ENCODE assay signal across 24 cellular contexts in genomic region chr14:42424501-42424900, GRCh38.
"Had no signal": no experiment of that assay in that cellular context is flagged by ENCODE, and none has a peak within 500 bp of the region (broad histone marks: within the 10 kb centered on the region; RNA-seq: fewer than 3 reads in every experiment).

No MANE protein-coding gene starts in this region.

- H3K4me3 ChIP-seq: body of pancreas, dorsolateral prefrontal cortex, esophagus squamous epithelium, lung, spleen, upper lobe of left lung had no signal

- H3K4me1 Mint-ChIP-seq: activated naive CD8-positive, alpha-beta T cell treated with anti-CD3 and anti-CD28 coated beads, Interleukin-2, amount 10 ng/mL, durations not matched to agents 7 days and 5 days; naive thymus-derived CD8-positive, alpha-beta T cell; T-helper 17 cell had no signal

- H3K9me3 Mint-ChIP-seq: activated naive CD8-positive, alpha-beta T cell treated with anti-CD3 and anti-CD28 coated beads, Interleukin-2, amount 10 ng/mL, durations not matched to agents 7 days and 5 days had no signal

- H3K9me3 ChIP-seq: body of pancreas, esophagus squamous epithelium, spleen, upper lobe of left lung had no signal

- DNase-seq: activated CD4-positive, alpha-beta T cell treated with anti-CD3 and anti-CD28 coated beads for 4 hours; activated CD4-positive, alpha-beta T cell treated with anti-CD3 and anti-CD28 coated beads, Interleukin-2, amount 50 U/mL, for 48 hours; activated CD4-positive, CD25-positive, alpha-beta regulatory T cell; activated CD8-positive, alpha-beta memory T cell treated with anti-CD3 and anti-CD28 coated beads, Interleukin-2, amount 50 U/mL, for 48 hours; activated naive CD4-positive, alpha-beta T cell treated with Interleukin-2 at 50 U/mL for 16 hours; activated naive CD8-positive, alpha-beta T cell treated with anti-CD3 and anti-CD28 coated beads, Interleukin-2, amount 10 ng/mL, durations not matched to agents 7 days and 5 days; activated T-cell treated with anti-CD3 and anti-CD28 coated beads, Interleukin-2, amount 50 U/mL, for 48 hours; body of pancreas; central memory CD4-positive, alpha-beta T cell; dorsolateral prefrontal cortex; effector memory CD8-positive, alpha-beta T cell; esophagus squamous epithelium; naive thymus-derived CD8-positive, alpha-beta T cell; retina; spleen; stimulated activated CD4-positive, alpha-beta T cell treated with anti-CD3 and anti-CD28 coated beads, Interleukin-4, amount 100 ng/mL, for 1 hour; stimulated activated naive CD4-positive, alpha-beta T cell treated with Interleukin-2 at 50 U/mL for 16 hours; SW 1271; T-helper 17 cell; upper lobe of left lung had no signal

- H3K4me1 ChIP-seq: body of pancreas, upper lobe of left lung had no signal

- H3K27me3 Mint-ChIP-seq: activated naive CD8-positive, alpha-beta T cell treated with anti-CD3 and anti-CD28 coated beads, Interleukin-2, amount 10 ng/mL, durations not matched to agents 7 days and 5 days; effector memory CD8-positive, alpha-beta T cell; naive thymus-derived CD8-positive, alpha-beta T cell; progenitor cell of endocrine pancreas; T-helper 17 cell had no signal

- H3K4me3 Mint-ChIP-seq: activated naive CD8-positive, alpha-beta T cell treated with anti-CD3 and anti-CD28 coated beads, Interleukin-2, amount 10 ng/mL, durations not matched to agents 7 days and 5 days; effector memory CD8-positive, alpha-beta T cell; naive thymus-derived CD8-positive, alpha-beta T cell; T-helper 17 cell had no signal

- H3K36me3 Mint-ChIP-seq: activated naive CD8-positive, alpha-beta T cell treated with anti-CD3 and anti-CD28 coated beads, Interleukin-2, amount 10 ng/mL, durations not matched to agents 7 days and 5 days; naive thymus-derived CD8-positive, alpha-beta T cell had no signal

- H3K27ac Mint-ChIP-seq: activated naive CD8-positive, alpha-beta T cell treated with anti-CD3 and anti-CD28 coated beads, Interleukin-2, amount 10 ng/mL, durations not matched to agents 7 days and 5 days; effector memory CD8-positive, alpha-beta T cell; naive thymus-derived CD8-positive, alpha-beta T cell; progenitor cell of endocrine pancreas; T-helper 17 cell had no signal

- H3K36me3 ChIP-seq: esophagus squamous epithelium, spleen, upper lobe of left lung had no signal

- H3K27ac ChIP-seq: body of pancreas, dorsolateral prefrontal cortex, esophagus squamous epithelium, foreskin keratinocyte, spleen, upper lobe of left lung had no signal

- ATAC-seq: body of pancreas; effector memory CD8-positive, alpha-beta T cell; foreskin keratinocyte; left lobe of liver; naive thymus-derived CD8-positive, alpha-beta T cell; T-helper 17 cell had no signal
